Comparison of ENCODE assay signal across 9 cellular contexts in genomic region chr19:15836595-15837398, GRCh38. TPM values are rescaled to one million over a fixed set of nuclear protein-coding genes. Genes with fewer than 3 reads are reported as not detected.
A peak's percentile ranks its signal among the peaks of the same experiment; 100 is the strongest.
DNase-seq lines count a peak whose midpoint lies in the region; ATAC-seq and TF ChIP-seq lines count a peak whose summit lies in the region.
"Had no signal": no experiment of that assay in that cellular context is flagged by ENCODE, and none has a peak within 500 bp of the region (broad histone marks: within the 10 kb centered on the region; RNA-seq: fewer than 3 reads in every experiment).

No MANE protein-coding gene starts in this region.

- DNase-seq in AG09319 (ENCODE audit: extremely low read depth, low read depth) (peak; percentile 85), NCI-H460 (ENCODE audit: extremely low read depth, low read depth) (peak; percentile 90), choroid plexus epithelial cell (ENCODE audit: low read depth) (peak; percentile 93), right lobe of liver (peak; percentile 96 to 99 (median 97))
- DNase-seq in activated CD4-positive, alpha-beta T cell treated with anti-CD3 and anti-CD28 coated beads for 36 hours: peak; percentile 96
- peak; percentile 87 for DNase-seq in stimulated activated CD8-positive, alpha-beta memory T cell treated with anti-CD3 and anti-CD28 coated beads, Interleukin-12 subunit alpha, Interleukin-12 subunit beta, amount 100 ng/mL, for 4 hours (ENCODE audit: low read depth)

- H3K4me3 Mint-ChIP-seq in activated CD4-positive, alpha-beta T cell treated with anti-CD3 and anti-CD28 coated beads for 36 hours: peak overlapping the region; percentile 85

- peak overlapping the region; percentile 98 for H3K27ac Mint-ChIP-seq in activated CD4-positive, alpha-beta T cell treated with anti-CD3 and anti-CD28 coated beads for 36 hours

- CTCF ChIA-PET in activated CD4-positive, alpha-beta T cell treated with anti-CD3 and anti-CD28 coated beads for 36 hours (lab: Charles Lee): interaction anchor here (0.7 kb wide), 1 partner anchor 235 kb away, joined by 3 read pairs; no protein-coding TSS in a partner anchor

- H3K27me3 Mint-ChIP-seq in activated CD4-positive, alpha-beta T cell treated with anti-CD3 and anti-CD28 coated beads for 36 hours: no peaks in the 10 kb centered on the region

- ATAC-seq in HG03175 (IDR thresholded peaks at IDR 0.05; ENCODE audit: unreplicated experiment) (peak; percentile 95), right lobe of liver (peak; percentile 98 to 99 (median 98))
- peak; percentile 96 for ATAC-seq in activated CD4-positive, alpha-beta T cell treated with anti-CD3 and anti-CD28 coated beads for 36 hours

- TF ChIP-seq CTCF in AG09319 (IDR thresholded peaks at IDR 0.05; ENCODE audit: low read depth, low read length) (no peak), choroid plexus epithelial cell (conservative IDR thresholded peaks at IDR 0.05; ENCODE audit: low read depth, low read length) (no peak), right lobe of liver (IDR thresholded peaks at IDR 0.05) (no peak)

- intact Hi-C loops in activated CD4-positive, alpha-beta T cell treated with anti-CD3 and anti-CD28 coated beads for 36 hours (cut with DNase I, micrococcal nuclease): loop anchor here (1.0 to 10.0 kb wide), 17 partner anchors 164 to 1431 kb away; partner anchors contain the start of genes FAM32A (in 2 of the 2), AKAP8 (in 1 of the 2), AP1M1 (in 1 of the 2) and BABAM1 (in 1 of the 2)
- intact Hi-C loops in right lobe of liver (cut with DNase I): no loop called here

- peaks cover 15% of the 10 kb centered on the region for H3K4me1 Mint-ChIP-seq in activated CD4-positive, alpha-beta T cell treated with anti-CD3 and anti-CD28 coated beads for 36 hours

- no peaks in the 10 kb centered on the region for H3K9me3 Mint-ChIP-seq in activated CD4-positive, alpha-beta T cell treated with anti-CD3 and anti-CD28 coated beads for 36 hours (ENCODE audit: low read depth)

- H3K36me3 ChIP-seq in right lobe of liver: no peaks in the 10 kb centered on the region

- H3K9me3 ChIP-seq in right lobe of liver: no peaks in the 10 kb centered on the region

- 1% methylated on average over 20 of the region's 49 CpGs for WGBS in right lobe of liver (ENCODE audit: insufficient coverage, low coverage, low lambda C conversion rate, missing lambda C conversion rate)

- peak overlapping the region; percentile 73 for H3K4me3 ChIP-seq in choroid plexus epithelial cell (ENCODE audit: low read depth, low read length)
- H3K4me3 ChIP-seq in right lobe of liver: peak overlapping the region; percentile 75 to 90 (median 88)

- no peaks in the 10 kb centered on the region for H3K36me3 Mint-ChIP-seq in activated CD4-positive, alpha-beta T cell treated with anti-CD3 and anti-CD28 coated beads for 36 hours (ENCODE audit: low read depth)

- in situ Hi-C loops in GM18951 (cut with MboI; ENCODE audit: low sequenced_read_pairs, unreplicated experiment): no loop called here

- POLR2A ChIA-PET in activated CD4-positive, alpha-beta T cell treated with anti-CD3 and anti-CD28 coated beads for 36 hours (lab: Charles Lee): interaction anchor here (0.6 to 1.0 kb wide), 6 partner anchors 18 to 373 kb away, joined by 3 to 4 read pairs (median 3); no protein-coding TSS in a partner anchor

- H3K27ac ChIP-seq in right lobe of liver: peak overlapping the region; percentile 98 to 100 (median 100)

- no peaks in the 10 kb centered on the region for H3K27me3 ChIP-seq in right lobe of liver

- TF ChIP-seq POLR2A in GM18951 (IDR thresholded peaks at IDR 0.05; ENCODE audit: extremely low read depth, insufficient read depth, insufficient read length): peak; percentile 90
- peak; percentile 85 for TF ChIP-seq POLR2A in right lobe of liver (IDR thresholded peaks at IDR 0.05)

- H3K4me1 ChIP-seq in right lobe of liver: peaks cover 0 to 5% (median 0%) of the 10 kb centered on the region in 4 donors

RNA-seq across cellular contexts. Expression of gene OR10H1, which starts 21.3 kb away (rescaled TPM):
- total RNA-seq in NCI-H460 (2014; rRNA removed; shearing (Covaris generic)): not detected in 2 replicates
- not detected in 2 replicates for polyA plus RNA-seq in NCI-H460 (2014; cell fraction: nucleus; rRNA removed)
- total RNA-seq in activated CD4-positive, alpha-beta T cell treated with anti-CD3 and anti-CD28 coated beads for 36 hours: not detected
- total RNA-seq in right lobe of liver: not detected
- total RNA-seq: activated CD8-positive, alpha-beta memory T cell treated with anti-CD3 and anti-CD28 coated beads for 36 hours had no signal

RNA-seq across cellular contexts. Expression of gene OR10H5, which starts 49.3 kb away (rescaled TPM):
- not detected in 2 replicates for total RNA-seq in NCI-H460 (2014; rRNA removed; shearing (Covaris generic))
- not detected in 2 replicates for polyA plus RNA-seq in NCI-H460 (2014; cell fraction: nucleus; rRNA removed)
- total RNA-seq in activated CD4-positive, alpha-beta T cell treated with anti-CD3 and anti-CD28 coated beads for 36 hours: not detected
- not detected for total RNA-seq in right lobe of liver
- total RNA-seq: activated CD8-positive, alpha-beta memory T cell treated with anti-CD3 and anti-CD28 coated beads for 36 hours had no signal

Comparison
In these comparisons a context has a peak if more than half of its experiments do, and no peak if none do; other contexts are left out.
1. Peak in every context shown above with its lines: DNase-seq, ATAC-seq, H3K4me3 ChIP-seq and H3K27ac ChIP-seq.
2. intact Hi-C loops: an anchor here in activated CD4-positive, alpha-beta T cell treated with anti-CD3 and anti-CD28 coated beads for 36 hours (1.0 to 10.0 kb wide); none called in right lobe of liver.